33 cellular contexts compared by ENCODE assay signal in genomic region chr12:125657681-125658080, GRCh38.
A peak's percentile ranks its signal among the peaks of the same experiment; 100 is the strongest.
DNase-seq lines count a peak whose midpoint lies in the region; ATAC-seq and TF ChIP-seq lines count a peak whose summit lies in the region.
"Had no signal": no experiment of that assay in that cellular context is flagged by ENCODE, and none has a peak within 500 bp of the region (broad histone marks: within the 10 kb centered on the region; RNA-seq: fewer than 3 reads in every experiment).

No MANE protein-coding gene starts in this region.

- CTCF ChIA-PET in RWPE1 (lab: Yijun Ruan, JAX) = no interaction called here

- intact Hi-C loops in esophagus muscularis mucosa (cut with DNase I) = no loop called here
- intact Hi-C loops in thyroid gland (cut with DNase I) = no loop called here

- no peaks in the 10 kb centered on the region for H3K36me3 ChIP-seq in esophagus muscularis mucosa
- no peaks in the 10 kb centered on the region for H3K36me3 ChIP-seq in thyroid gland
- H3K36me3 ChIP-seq: BE2C; BLaER1; BLaER1 treated with 17β-estradiol and CSF1 and Interleukin-3, amounts not matched to agents 10 nM and 100 nM had no signal

- TF ChIP-seq CTCF in esophagus muscularis mucosa (IDR thresholded peaks at IDR 0.05) = no peak
- no peak for TF ChIP-seq CTCF in thyroid gland (IDR thresholded peaks at IDR 0.05)
- TF ChIP-seq CTCF in RWPE1 (conservative IDR thresholded peaks at IDR 0.05; ENCODE audit: low read depth) = no peak
- no peak for TF ChIP-seq CTCF in glutamatergic neuron (IDR thresholded peaks at IDR 0.05; ENCODE audit: partially characterized antibody, unreplicated experiment)

- POLR2A ChIA-PET in RWPE1 (lab: Yijun Ruan, JAX; ENCODE audit: low non-redundant PET) = no interaction called here

- no peak overlapping the region for H3K27ac ChIP-seq in esophagus muscularis mucosa (replicated peaks in 1 of 4)
- H3K27ac ChIP-seq in thyroid gland = no peak overlapping the region
- no peak overlapping the region for H3K27ac ChIP-seq in RWPE1
- H3K27ac ChIP-seq: 22Rv1; A549; BLaER1; BLaER1 treated with 17β-estradiol and CSF1 and Interleukin-3, amounts not matched to agents 10 nM and 100 nM; C4-2B had no signal

- H3K4me1 Mint-ChIP-seq in glutamatergic neuron (ENCODE audit: low read depth, unreplicated experiment) = no peaks in the 10 kb centered on the region
- H3K4me1 Mint-ChIP-seq: B cell; CD14-positive monocyte; CD4-positive, alpha-beta memory T cell; CD4-positive, CD25-positive, alpha-beta regulatory T cell; CD8-positive, alpha-beta memory T cell had no signal

- no peak for ATAC-seq in HG02642 (IDR thresholded peaks at IDR 0.05; ENCODE audit: poor library complexity, unreplicated experiment)
- ATAC-seq: A549; CD8-positive, alpha-beta T cell had no signal

- H3K9me3 ChIP-seq in esophagus muscularis mucosa (no peaks in the 10 kb centered on the region), thyroid gland (no peaks in the 10 kb centered on the region)
- H3K9me3 ChIP-seq: A549; BE2C; BLaER1; BLaER1 treated with 17β-estradiol and CSF1 and Interleukin-3, amounts not matched to agents 10 nM and 100 nM; Caco-2 had no signal

- no peak overlapping the region for H3K27ac Mint-ChIP-seq in glutamatergic neuron (ENCODE audit: unreplicated experiment)
- H3K27ac Mint-ChIP-seq: B cell; CD14-positive monocyte; CD4-positive, alpha-beta memory T cell; CD4-positive, alpha-beta T cell; CD4-positive, CD25-positive, alpha-beta regulatory T cell; CD8-positive, alpha-beta memory T cell; CD8-positive, alpha-beta T cell had no signal

- H3K4me1 ChIP-seq in esophagus muscularis mucosa (no peaks in the 10 kb centered on the region), thyroid gland (peaks cover 0 to 22% of the 10 kb centered on the region in 2 donors)
- H3K4me1 ChIP-seq: A549, BE2C, Caco-2 had no signal

- DNase-seq in RPMI8226 (peak; percentile 71), esophagus muscularis mucosa (ENCODE audit: extremely low spot score) (peak; percentile 62), thyroid gland (peak; percentile 2 to 14), RWPE1 (ENCODE audit: low spot score) (no peak), glutamatergic neuron (no peak)
- DNase-seq: 8988T; ACHN; AML-193; BE2C; C1 segment of cervical spinal cord; Caco-2; Calu3; CD4-positive, alpha-beta memory T cell; CD4-positive, alpha-beta T cell; CD4-positive, CD25-positive, alpha-beta regulatory T cell; CD8-positive, alpha-beta memory T cell; CD8-positive, alpha-beta T cell; COR-L47; DMS 273 treated with DMSO at 0.1 percent for 48 hours; DMS153; DMS53; DMS79; DMS79 treated with DMSO at 0.1 percent for 48 hours; DND-41; EL had no signal

- no peaks in the 10 kb centered on the region for H3K36me3 Mint-ChIP-seq in glutamatergic neuron (ENCODE audit: unreplicated experiment)
- H3K36me3 Mint-ChIP-seq: CD14-positive monocyte; CD4-positive, alpha-beta memory T cell; CD4-positive, CD25-positive, alpha-beta regulatory T cell; CD8-positive, alpha-beta memory T cell; CD8-positive, alpha-beta T cell had no signal

- no peaks in the 10 kb centered on the region for H3K9me3 Mint-ChIP-seq in glutamatergic neuron (ENCODE audit: unreplicated experiment)
- H3K9me3 Mint-ChIP-seq: CD4-positive, alpha-beta T cell; CD8-positive, alpha-beta T cell had no signal

- H3K27me3 ChIP-seq in esophagus muscularis mucosa = no peaks in the 10 kb centered on the region
- H3K27me3 ChIP-seq in thyroid gland = no peaks in the 10 kb centered on the region
- H3K27me3 ChIP-seq: BE2C; BLaER1; BLaER1 treated with 17β-estradiol and CSF1 and Interleukin-3, amounts not matched to agents 10 nM and 100 nM had no signal

- no peak overlapping the region for H3K4me3 ChIP-seq in esophagus muscularis mucosa
- no peak overlapping the region for H3K4me3 ChIP-seq in thyroid gland (replicated peaks in 1 of 3)
- H3K4me3 ChIP-seq: A549; BLaER1; BLaER1 treated with 17β-estradiol and CSF1 and Interleukin-3, amounts not matched to agents 10 nM and 100 nM had no signal

- H3K4me3 Mint-ChIP-seq in glutamatergic neuron (ENCODE audit: unreplicated experiment) = no peak overlapping the region
- H3K4me3 Mint-ChIP-seq: B cell; CD14-positive monocyte; CD4-positive, alpha-beta memory T cell; CD4-positive, alpha-beta T cell; CD8-positive, alpha-beta memory T cell; CD8-positive, alpha-beta T cell had no signal

- WGBS in esophagus muscularis mucosa = 78% methylated on average over 3 of the region's 3 CpGs
- 40 to 57% methylated on average over 3 of the region's 3 CpGs for WGBS in thyroid gland, 2 donors

- TF ChIP-seq POLR2A in esophagus muscularis mucosa (IDR thresholded peaks at IDR 0.05; ENCODE audit: low read depth) (no peak), thyroid gland (IDR thresholded peaks at IDR 0.05) (no peak)

- peaks cover 1% of the 10 kb centered on the region for H3K27me3 Mint-ChIP-seq in glutamatergic neuron (ENCODE audit: unreplicated experiment)
- H3K27me3 Mint-ChIP-seq: B cell; CD4-positive, alpha-beta T cell; CD8-positive, alpha-beta memory T cell had no signal

- no peak for TF ChIP-seq EP300 in esophagus muscularis mucosa (IDR thresholded peaks at IDR 0.05)

Comparison
In these comparisons a context has a peak if more than half of its experiments do, and no peak if none do; other contexts are left out.
1. DNase-seq: peak in RPMI8226 (single experiment), esophagus muscularis mucosa (single experiment) and thyroid gland (2 of 2); none in RWPE1 (single experiment) and glutamatergic neuron (single experiment).